ENCODE assay signal across 1 cellular context in genomic region chr2:44247924-44248323, GRCh38.
TF ChIP-seq lines count a peak whose summit lies in the region.

No MANE protein-coding gene starts in this region.

TF ChIP-seq in WTC11, 78 proteins besides CTCF, POLR2A, EP300 and RAD21 (continued from another document):
- TF ChIP-seq STAT6 (CRISPR knock-in tag; conservative IDR thresholded peaks at IDR 0.05; ENCODE audit: low read depth) (no peak), JUN (CRISPR knock-in tag; IDR thresholded peaks at IDR 0.05) (no peak)
